1 cellular context compared by ENCODE assay signal in genomic region chr12:71662861-71663560, GRCh38.
TF ChIP-seq lines count a peak whose summit lies in the region.

No MANE protein-coding gene starts in this region.

TF ChIP-seq in GM12878, 131 proteins besides CTCF, POLR2A, EP300 and RAD21 (continued from another document):
- TF ChIP-seq USF1 (IDR thresholded peaks at IDR 0.05; ENCODE audit: borderline replicate concordance, extremely low read length, insufficient read depth, low read depth, low read length) (no peak), CREM (IDR thresholded peaks at IDR 0.05; ENCODE audit: low read depth) (peak; percentile 22; the same call in 1 of the 2 replicates), WRNIP1 (IDR thresholded peaks at IDR 0.05; ENCODE audit: borderline replicate concordance, low read depth, low read length) (0 out of 2 replicates have a peak, but pooled peaks have one; percentile 58), PRDM15 (CRISPR knock-in tag; IDR thresholded peaks at IDR 0.05) (no peak), DPF2 (IDR thresholded peaks at IDR 0.05) (no peak), ELK1 (IDR thresholded peaks at IDR 0.05; ENCODE audit: low read depth, low read length) (no peak), NFXL1 (IDR thresholded peaks at IDR 0.05; ENCODE audit: borderline replicate concordance) (no peak), ETV6 (conservative IDR thresholded peaks at IDR 0.05 in 1 of 2, IDR thresholded peaks at IDR 0.05 in 1 of 2; ENCODE audit: borderline replicate concordance in 1 of 2, low read depth in 1 of 2) (no peak), HDAC2 (IDR thresholded peaks at IDR 0.05) (no peak), EZH2 (IDR thresholded peaks at IDR 0.05; ENCODE audit: borderline replicate concordance, control insufficient read depth, low read depth, low read length) (no peak), ATF7 (IDR thresholded peaks at IDR 0.05; ENCODE audit: low read depth) (no peak), GATAD2B (conservative IDR thresholded peaks at IDR 0.05; ENCODE audit: low read depth) (peak; percentile 50; the same call in 1 of the 2 replicates), ASH2L (IDR thresholded peaks at IDR 0.05; ENCODE audit: borderline replicate concordance, low read depth) (peak; percentile 68; the same call in 1 of the 2 replicates), IRF5 (IDR thresholded peaks at IDR 0.05; ENCODE audit: borderline replicate concordance) (no peak), BRCA1 (IDR thresholded peaks at IDR 0.05; ENCODE audit: low read depth, low read length) (0 out of 2 replicates have a peak, but pooled peaks have one; percentile 9), CHD2 (IDR thresholded peaks at IDR 0.05; ENCODE audit: borderline replicate concordance, low read depth, low read length) (no peak), KLF5 (IDR thresholded peaks at IDR 0.05; ENCODE audit: partially characterized antibody) (no peak), GABPA (IDR thresholded peaks at IDR 0.05; ENCODE audit: low read depth) (0 out of 2 replicates have a peak, but pooled peaks have one; percentile 56), SRF (IDR thresholded peaks at IDR 0.05; ENCODE audit: low read depth in 2 of 2, low read length in 2 of 2) (peak; percentile 42 to 59; a peak in 1 of 4 replicates), BHLHE40 (IDR thresholded peaks at IDR 0.05; ENCODE audit: borderline replicate concordance in 1 of 2, low read depth in 2 of 2, low read length in 1 of 2) (peak; percentile 62 to 76; a peak in 3 of 4 replicates), ZSCAN29 (IDR thresholded peaks at IDR 0.05) (no peak)
TF ChIP-seq in GM12878: peak in this region for 18.
